9 cellular contexts compared by ENCODE assay signal in genomic region chr9:121133104-121133816, GRCh38. TPM values are rescaled to one million over a fixed set of nuclear protein-coding genes. Genes with fewer than 3 reads are reported as not detected.
DNase-seq lines count a peak whose midpoint lies in the region; ATAC-seq and TF ChIP-seq lines count a peak whose summit lies in the region.
"Had no signal": no experiment of that assay in that cellular context is flagged by ENCODE, and none has a peak within 500 bp of the region (broad histone marks: within the 10 kb centered on the region; RNA-seq: fewer than 3 reads in every experiment).

No MANE protein-coding gene starts in this region.

- peak overlapping the region; percentile 59 for H3K27ac Mint-ChIP-seq in activated CD4-positive, alpha-beta memory T cell treated with anti-CD3 and anti-CD28 coated beads for 36 hours

- TF ChIP-seq CTCF in esophagus squamous epithelium (IDR thresholded peaks at IDR 0.05): no peak

- no peak for ATAC-seq in left lobe of liver
- ATAC-seq in HG02623 (IDR thresholded peaks at IDR 0.05; ENCODE audit: unreplicated experiment): no peak

- WGBS in esophagus squamous epithelium, 2 donors: 69 to 83% methylated on average over 13 to 18 of the region's 19 CpGs

- intact Hi-C loops in activated CD4-positive, alpha-beta memory T cell treated with anti-CD3 and anti-CD28 coated beads for 36 hours (cut with micrococcal nuclease): no loop called here
- intact Hi-C loops in esophagus squamous epithelium (cut with DNase I): no loop called here

- POLR2A ChIA-PET in activated CD4-positive, alpha-beta memory T cell treated with anti-CD3 and anti-CD28 coated beads for 36 hours (lab: Charles Lee): interaction anchor here (0.8 kb wide), 2 partner anchors 12 to 228 kb away, joined by 3 read pairs; no protein-coding TSS in a partner anchor

- H3K4me3 ChIP-seq in Jurkat, Clone E6-1 (ENCODE audit: low read length): no peak overlapping the region
- H3K4me3 ChIP-seq in esophagus squamous epithelium: peak overlapping the region in 1 of 4 donors; percentile 24

- peak; percentile 56 for DNase-seq in Jurkat, Clone E6-1 (ENCODE audit: low read depth, low spot score)
- DNase-seq in activated CD4-positive, alpha-beta memory T cell treated with anti-CD3 and anti-CD28 coated beads for 36 hours: peak; percentile 82
- DNase-seq in esophagus squamous epithelium (lab: John Stamatoyannopoulos, UW) (no peak), left lobe of liver (ENCODE audit: low spot score) (no peak), C1 segment of cervical spinal cord (lab: John Stamatoyannopoulos, UW) (no peak), MV-4-11 (lab: John Stamatoyannopoulos, UW) (no peak)
- peak; percentile 9 for DNase-seq in stimulated activated CD8-positive, alpha-beta memory T cell treated with anti-CD3 and anti-CD28 coated beads, Interleukin-12 subunit alpha, Interleukin-12 subunit beta, amount 100 ng/mL, for 24 hours (ENCODE audit: extremely low read depth)
- DNase-seq: NCI-H526 treated with DMSO at 0.1 percent for 48 hours had no signal

- no peaks in the 10 kb centered on the region for H3K27me3 ChIP-seq in esophagus squamous epithelium

- no peaks in the 10 kb centered on the region for H3K27me3 Mint-ChIP-seq in activated CD4-positive, alpha-beta memory T cell treated with anti-CD3 and anti-CD28 coated beads for 36 hours

- peaks cover 7 to 16% (median 12%) of the 10 kb centered on the region in 3 donors for H3K4me1 ChIP-seq in esophagus squamous epithelium

- peaks cover 61% of the 10 kb centered on the region for H3K4me1 Mint-ChIP-seq in activated CD4-positive, alpha-beta memory T cell treated with anti-CD3 and anti-CD28 coated beads for 36 hours (ENCODE audit: low read depth)

- CTCF ChIA-PET in activated CD4-positive, alpha-beta memory T cell treated with anti-CD3 and anti-CD28 coated beads for 36 hours (lab: Charles Lee): interaction anchor here (0.8 to 1.1 kb wide), 2 partner anchors 145 to 152 kb away, joined by 3 read pairs; no protein-coding TSS in a partner anchor

- peaks cover 68% of the 10 kb centered on the region for H3K36me3 Mint-ChIP-seq in activated CD4-positive, alpha-beta memory T cell treated with anti-CD3 and anti-CD28 coated beads for 36 hours

- H3K4me3 Mint-ChIP-seq in activated CD4-positive, alpha-beta memory T cell treated with anti-CD3 and anti-CD28 coated beads for 36 hours: no peak overlapping the region

- TF ChIP-seq POLR2A in esophagus squamous epithelium (IDR thresholded peaks at IDR 0.05): no peak

- H3K27ac ChIP-seq in esophagus squamous epithelium: peak overlapping the region; percentile 9 to 37 (median 20)

- H3K9me3 Mint-ChIP-seq in activated CD4-positive, alpha-beta memory T cell treated with anti-CD3 and anti-CD28 coated beads for 36 hours: peaks cover 10% of the 10 kb centered on the region

- H3K9me3 ChIP-seq in esophagus squamous epithelium: no peaks in the 10 kb centered on the region

- peaks cover 0 to 45% (median 0%) of the 10 kb centered on the region in 3 donors for H3K36me3 ChIP-seq in esophagus squamous epithelium

RNA-seq across cellular contexts. Expression of gene CNTRL, which starts 58.5 kb away (rescaled TPM):
- polyA plus RNA-seq in Jurkat, Clone E6-1 (2012; ENCODE audit: insufficient read depth, insufficient read length): 32.0 TPM
- 10 to 100 TPM; 60.0 to 65.1 TPM for total RNA-seq in activated CD4-positive, alpha-beta memory T cell treated with anti-CD3 and anti-CD28 coated beads for 36 hours
- 10 to 100 TPM in 1 of 4 donors, 1 to 10 TPM in 3; 7.2 to 15.3 (median 8.0) TPM for total RNA-seq in esophagus squamous epithelium
- 3.6 TPM for total RNA-seq in left lobe of liver

Comparison
In these comparisons a context has a peak if more than half of its experiments do, and no peak if none do; other contexts are left out.
1. DNase-seq: peak in Jurkat, Clone E6-1 (single experiment), activated CD4-positive, alpha-beta memory T cell treated with anti-CD3 and anti-CD28 coated beads for 36 hours (single experiment) and stimulated activated CD8-positive, alpha-beta memory T cell treated with anti-CD3 and anti-CD28 coated beads, Interleukin-12 subunit alpha, Interleukin-12 subunit beta, amount 100 ng/mL, for 24 hours (single experiment); none in esophagus squamous epithelium (single experiment), left lobe of liver (single experiment), C1 segment of cervical spinal cord (0 of 14) and MV-4-11 (single experiment).